8 cellular contexts compared by ENCODE assay signal in genomic region chr19:40348961-40349507, GRCh38. TPM values are rescaled to one million over a fixed set of nuclear protein-coding genes. Genes with fewer than 3 reads are reported as not detected.
A peak's percentile ranks its signal among the peaks of the same experiment; 100 is the strongest.
DNase-seq lines count a peak whose midpoint lies in the region; ATAC-seq and TF ChIP-seq lines count a peak whose summit lies in the region.

No MANE protein-coding gene starts in this region.

- 10 to 12% methylated on average over 17 of the region's 17 CpGs for WGBS in body of pancreas, 2 donors

- CTCF ChIA-PET in AG04450 (lab: Charles Lee), result interaction anchor here (1.2 to 1.5 kb wide), 2 partner anchors 44 to 72 kb away, joined by 4 to 9 read pairs; no protein-coding TSS in a partner anchor

- H3K4me3 ChIP-seq in AG04450 (ENCODE audit: low read depth, low read length) (peak overlapping the region; percentile 86), GM06990 (replicated peaks; ENCODE audit: low read depth, low read length) (peak overlapping the region; percentile 91), body of pancreas (peak overlapping the region; percentile 61 to 69)

- H3K9me3 ChIP-seq in AG04450 (ENCODE audit: control insufficient read depth, insufficient read depth, low read length) (no peaks in the 10 kb centered on the region), body of pancreas (no peaks in the 10 kb centered on the region)

- POLR2A ChIA-PET in AG04450 (lab: Yijun Ruan, JAX), result interaction anchor here (0.9 to 1.1 kb wide), 5 partner anchors 8 to 94 kb away, joined by 3 to 9 read pairs (median 5); no protein-coding TSS in a partner anchor

- DNase-seq in AG04450 (ENCODE audit: low read depth, low spot score) (no peak), GM06990 (ENCODE audit: extremely low read depth, insufficient read length) (no peak), NCI-H774 (lab: John Stamatoyannopoulos, UW) (peak; percentile 9), body of pancreas (peak in 2 of 4 donors; percentile 13 to 16), left kidney (ENCODE audit: low read depth, low spot score) (peak; percentile 65), substantia nigra (lab: John Stamatoyannopoulos, UW) (peak in 2 of 49 donors; percentile 22 to 84), amniotic stem cell (lab: John Stamatoyannopoulos, UW) (no peak)

- H3K27ac ChIP-seq in AG04450 (ENCODE audit: low read depth, low read length) (peak overlapping the region; percentile 3), body of pancreas (peak overlapping the region in 3 of 4 donors; percentile 58 to 87 (median 64)), substantia nigra (ENCODE audit: low read depth, low read length, poor library complexity, severe bottlenecking) (peak overlapping the region; percentile 36)

- ATAC-seq in body of pancreas (no peak), GM18909 (IDR thresholded peaks at IDR 0.05; ENCODE audit: poor library complexity, unreplicated experiment) (no peak)

- intact Hi-C loops in body of pancreas (cut with DNase I), result no loop called here

- TF ChIP-seq POLR2A in body of pancreas (IDR thresholded peaks at IDR 0.05), result no peak

- H3K36me3 ChIP-seq in GM06990 (ENCODE audit: control insufficient read depth, insufficient read depth, low read length) (peaks cover 3% of the 10 kb centered on the region; the same call in 1 of the 2 replicates), body of pancreas (replicated peaks in 1 of 2; ENCODE audit: insufficient read depth in 1 of 2, low read depth in 2 of 2) (no peaks in the 10 kb centered on the region)

- H3K4me1 ChIP-seq in body of pancreas, result peaks cover 18% of the 10 kb centered on the region

- TF ChIP-seq CTCF in AG04450 (IDR thresholded peaks at IDR 0.05; ENCODE audit: low read depth, low read length) (no peak), GM06990 (IDR thresholded peaks at IDR 0.05; ENCODE audit: insufficient read depth, low read length, poor library complexity, severe bottlenecking) (no peak), body of pancreas (IDR thresholded peaks at IDR 0.05) (no peak)

- H3K27me3 ChIP-seq in AG04450 (ENCODE audit: control insufficient read depth, insufficient read depth, low read length) (no peaks in the 10 kb centered on the region), GM06990 (replicated peaks; ENCODE audit: control insufficient read depth, insufficient read depth, low read length) (no peaks in the 10 kb centered on the region), body of pancreas (no peaks in the 10 kb centered on the region)

RNA-seq across cellular contexts. Expression of gene PLD3, which starts 0.5 kb away (rescaled TPM):
- polyA plus RNA-seq in AG04450 (2011; rRNA removed), result 395 and 559 TPM in 2 replicates
- 161 and 225 TPM in 2 replicates for polyA minus RNA-seq in AG04450 (2011; rRNA and poly(A)+ RNA removed)
- 100 to 1,000 TPM; 155 to 162 TPM for total RNA-seq in body of pancreas

RNA-seq across cellular contexts. Expression of gene C19orf47, which starts 0.8 kb away (rescaled TPM):
- 15.9 and 16.9 TPM in 2 replicates for polyA plus RNA-seq in AG04450 (2011; rRNA removed)
- 30.8 and 34.1 TPM in 2 replicates for polyA minus RNA-seq in AG04450 (2011; rRNA and poly(A)+ RNA removed)
- 10 to 100 TPM in 1 of 2 donors, 1 to 10 TPM in 1; 3.9 to 19.8 TPM for total RNA-seq in body of pancreas

RNA-seq across cellular contexts. Expression of gene HIPK4, which starts 40.9 kb away (rescaled TPM):
- polyA plus RNA-seq in AG04450 (2011; rRNA removed), result 0.09 and 0.11 TPM in 2 replicates
- 0.09 and 0.13 TPM in 2 replicates for polyA minus RNA-seq in AG04450 (2011; rRNA and poly(A)+ RNA removed)
- not detected for total RNA-seq in body of pancreas

Comparison
In these comparisons a context has a peak if more than half of its experiments do, and no peak if none do; other contexts are left out.
1. DNase-seq: peak in NCI-H774 (single experiment) and left kidney (single experiment); none in AG04450 (single experiment), GM06990 (single experiment) and amniotic stem cell (single experiment).
2. H3K27ac ChIP-seq: peak in every context shown above with its lines; median percentile 64 in body of pancreas; 36 in substantia nigra; 3 in AG04450.
3. Peak in every context shown above with its lines, with median percentiles within 50 percentile points of each other: H3K4me3 ChIP-seq.